ENCODE assay signal across 2 cellular contexts in the genomic region with DNA sequence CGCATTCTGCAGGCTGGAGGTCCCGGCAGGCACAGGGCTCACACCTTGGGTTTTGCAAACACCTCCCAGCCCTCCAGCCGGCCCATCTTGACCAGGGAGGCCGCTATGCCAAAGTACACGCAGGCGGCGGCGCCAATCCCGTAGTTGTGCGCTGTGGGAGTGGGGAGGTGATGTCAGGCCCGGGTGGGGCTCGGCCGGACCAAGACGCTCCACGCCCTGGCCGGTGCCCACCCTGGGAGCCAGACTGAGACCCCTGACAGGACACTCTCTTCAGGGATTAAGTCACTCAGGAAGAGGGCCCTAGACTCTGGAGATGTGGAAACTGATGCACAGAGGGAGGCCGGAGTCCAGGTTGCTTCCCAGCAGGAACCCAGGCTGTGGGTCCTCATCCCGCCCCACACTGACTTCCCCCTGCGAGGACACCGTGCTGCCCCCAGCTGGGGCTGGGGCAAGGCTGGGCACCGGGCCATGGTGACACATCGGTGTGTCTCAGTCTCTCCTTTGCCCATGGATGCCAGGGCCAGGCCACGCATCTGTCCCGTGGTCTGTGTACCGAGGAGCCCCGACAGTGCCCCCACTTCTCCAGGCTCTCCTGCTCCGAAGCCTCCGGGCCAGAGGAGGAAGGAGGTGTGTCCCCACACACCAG.
TF ChIP-seq lines count a peak whose summit lies in the region.

No MANE protein-coding gene starts in this region.

TF ChIP-seq in Ishikawa, 13 proteins besides CTCF, POLR2A, EP300 and RAD21:
- TF ChIP-seq CEBPB (IDR thresholded peaks at IDR 0.05) (no peak), TCF12 (IDR thresholded peaks at IDR 0.05; ENCODE audit: low read depth) (peak; percentile 62; the same call in 1 of the 2 replicates), CREB1 (IDR thresholded peaks at IDR 0.05; ENCODE audit: low read depth) (no peak), YY1 (IDR thresholded peaks at IDR 0.05; ENCODE audit: low read depth) (no peak), FOXM1 (IDR thresholded peaks at IDR 0.05; ENCODE audit: borderline replicate concordance, low read depth) (no peak), NFIC (IDR thresholded peaks at IDR 0.05) (peak; percentile 29; the same call in 1 of the 2 replicates), EGR1 (IDR thresholded peaks at IDR 0.05) (no peak)
- TF ChIP-seq, protein P1, sequence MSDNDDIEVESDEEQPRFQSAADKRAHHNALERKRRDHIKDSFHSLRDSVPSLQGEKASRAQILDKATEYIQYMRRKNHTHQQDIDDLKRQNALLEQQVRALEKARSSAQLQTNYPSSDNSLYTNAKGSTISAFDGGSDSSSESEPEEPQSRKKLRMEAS (IDR thresholded peaks at IDR 0.05) = no peak

TF ChIP-seq in GM12878, 131 proteins besides CTCF, POLR2A, EP300 and RAD21:
- no peak for TF ChIP-seq NR2C1 (IDR thresholded peaks at IDR 0.05)
- no peak for TF ChIP-seq TAF1 (IDR thresholded peaks at IDR 0.05; ENCODE audit: borderline replicate concordance, low read depth, low read length)
- TF ChIP-seq, protein P2, sequence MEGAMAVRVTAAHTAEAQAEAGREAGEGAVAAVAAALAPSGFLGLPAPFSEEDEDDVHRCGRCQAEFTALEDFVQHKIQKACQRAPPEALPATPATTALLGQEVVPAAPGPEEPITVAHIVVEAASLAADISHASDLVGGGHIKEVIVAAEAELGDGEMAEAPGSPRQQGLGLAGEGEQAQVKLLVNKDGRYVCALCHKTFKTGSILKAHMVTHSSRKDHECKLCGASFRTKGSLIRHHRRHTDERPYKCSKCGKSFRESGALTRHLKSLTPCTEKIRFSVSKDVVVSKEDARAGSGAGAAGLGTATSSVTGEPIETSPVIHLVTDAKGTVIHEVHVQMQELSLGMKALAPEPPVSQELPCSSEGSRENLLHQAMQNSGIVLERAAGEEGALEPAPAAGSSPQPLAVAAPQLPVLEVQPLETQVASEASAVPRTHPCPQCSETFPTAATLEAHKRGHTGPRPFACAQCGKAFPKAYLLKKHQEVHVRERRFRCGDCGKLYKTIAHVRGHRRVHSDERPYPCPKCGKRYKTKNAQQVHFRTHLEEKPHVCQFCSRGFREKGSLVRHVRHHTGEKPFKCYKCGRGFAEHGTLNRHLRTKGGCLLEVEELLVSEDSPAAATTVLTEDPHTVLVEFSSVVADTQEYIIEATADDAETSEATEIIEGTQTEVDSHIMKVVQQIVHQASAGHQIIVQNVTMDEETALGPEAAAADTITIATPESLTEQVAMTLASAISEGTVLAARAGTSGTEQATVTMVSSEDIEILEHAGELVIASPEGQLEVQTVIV (IDR thresholded peaks at IDR 0.05; ENCODE audit: borderline replicate concordance, partially characterized antibody) = no peak
- no peak for TF ChIP-seq ETV6 (conservative IDR thresholded peaks at IDR 0.05 in 1 of 2, IDR thresholded peaks at IDR 0.05 in 1 of 2; ENCODE audit: borderline replicate concordance in 1 of 2, low read depth in 1 of 2)
- no peak for TF ChIP-seq IRF4 (IDR thresholded peaks at IDR 0.05; ENCODE audit: low read depth, low read length)
- TF ChIP-seq, protein P3, sequence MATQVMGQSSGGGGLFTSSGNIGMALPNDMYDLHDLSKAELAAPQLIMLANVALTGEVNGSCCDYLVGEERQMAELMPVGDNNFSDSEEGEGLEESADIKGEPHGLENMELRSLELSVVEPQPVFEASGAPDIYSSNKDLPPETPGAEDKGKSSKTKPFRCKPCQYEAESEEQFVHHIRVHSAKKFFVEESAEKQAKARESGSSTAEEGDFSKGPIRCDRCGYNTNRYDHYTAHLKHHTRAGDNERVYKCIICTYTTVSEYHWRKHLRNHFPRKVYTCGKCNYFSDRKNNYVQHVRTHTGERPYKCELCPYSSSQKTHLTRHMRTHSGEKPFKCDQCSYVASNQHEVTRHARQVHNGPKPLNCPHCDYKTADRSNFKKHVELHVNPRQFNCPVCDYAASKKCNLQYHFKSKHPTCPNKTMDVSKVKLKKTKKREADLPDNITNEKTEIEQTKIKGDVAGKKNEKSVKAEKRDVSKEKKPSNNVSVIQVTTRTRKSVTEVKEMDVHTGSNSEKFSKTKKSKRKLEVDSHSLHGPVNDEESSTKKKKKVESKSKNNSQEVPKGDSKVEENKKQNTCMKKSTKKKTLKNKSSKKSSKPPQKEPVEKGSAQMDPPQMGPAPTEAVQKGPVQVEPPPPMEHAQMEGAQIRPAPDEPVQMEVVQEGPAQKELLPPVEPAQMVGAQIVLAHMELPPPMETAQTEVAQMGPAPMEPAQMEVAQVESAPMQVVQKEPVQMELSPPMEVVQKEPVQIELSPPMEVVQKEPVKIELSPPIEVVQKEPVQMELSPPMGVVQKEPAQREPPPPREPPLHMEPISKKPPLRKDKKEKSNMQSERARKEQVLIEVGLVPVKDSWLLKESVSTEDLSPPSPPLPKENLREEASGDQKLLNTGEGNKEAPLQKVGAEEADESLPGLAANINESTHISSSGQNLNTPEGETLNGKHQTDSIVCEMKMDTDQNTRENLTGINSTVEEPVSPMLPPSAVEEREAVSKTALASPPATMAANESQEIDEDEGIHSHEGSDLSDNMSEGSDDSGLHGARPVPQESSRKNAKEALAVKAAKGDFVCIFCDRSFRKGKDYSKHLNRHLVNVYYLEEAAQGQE (IDR thresholded peaks at IDR 0.05; ENCODE audit: low read depth, low read length) = no peak
- no peak for TF ChIP-seq SRF (IDR thresholded peaks at IDR 0.05; ENCODE audit: low read depth in 2 of 2, low read length in 2 of 2)
- TF ChIP-seq CBX5 (IDR thresholded peaks at IDR 0.05; ENCODE audit: low read depth) = no peak
- no peak for TF ChIP-seq ZNF274 (IDR thresholded peaks at IDR 0.05; ENCODE audit: insufficient read depth, insufficient read length)
- TF ChIP-seq NFXL1 (IDR thresholded peaks at IDR 0.05; ENCODE audit: borderline replicate concordance) = no peak
- no peak for TF ChIP-seq TCF12 (IDR thresholded peaks at IDR 0.05; ENCODE audit: low read depth, low read length)
- TF ChIP-seq, protein P4, sequence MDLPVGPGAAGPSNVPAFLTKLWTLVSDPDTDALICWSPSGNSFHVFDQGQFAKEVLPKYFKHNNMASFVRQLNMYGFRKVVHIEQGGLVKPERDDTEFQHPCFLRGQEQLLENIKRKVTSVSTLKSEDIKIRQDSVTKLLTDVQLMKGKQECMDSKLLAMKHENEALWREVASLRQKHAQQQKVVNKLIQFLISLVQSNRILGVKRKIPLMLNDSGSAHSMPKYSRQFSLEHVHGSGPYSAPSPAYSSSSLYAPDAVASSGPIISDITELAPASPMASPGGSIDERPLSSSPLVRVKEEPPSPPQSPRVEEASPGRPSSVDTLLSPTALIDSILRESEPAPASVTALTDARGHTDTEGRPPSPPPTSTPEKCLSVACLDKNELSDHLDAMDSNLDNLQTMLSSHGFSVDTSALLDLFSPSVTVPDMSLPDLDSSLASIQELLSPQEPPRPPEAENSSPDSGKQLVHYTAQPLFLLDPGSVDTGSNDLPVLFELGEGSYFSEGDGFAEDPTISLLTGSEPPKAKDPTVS (IDR thresholded peaks at IDR 0.05; ENCODE audit: low read depth, low read length) = no peak
- no peak for TF ChIP-seq KAT2A (conservative IDR thresholded peaks at IDR 0.05; ENCODE audit: control insufficient read depth, low read depth, low read length)
- no peak for TF ChIP-seq PML (IDR thresholded peaks at IDR 0.05; ENCODE audit: low read length)
- no peak for TF ChIP-seq SMARCA5 (IDR thresholded peaks at IDR 0.05)
- no peak for TF ChIP-seq SP1 (IDR thresholded peaks at IDR 0.05; ENCODE audit: low read depth, low read length)
- TF ChIP-seq, protein P5, sequence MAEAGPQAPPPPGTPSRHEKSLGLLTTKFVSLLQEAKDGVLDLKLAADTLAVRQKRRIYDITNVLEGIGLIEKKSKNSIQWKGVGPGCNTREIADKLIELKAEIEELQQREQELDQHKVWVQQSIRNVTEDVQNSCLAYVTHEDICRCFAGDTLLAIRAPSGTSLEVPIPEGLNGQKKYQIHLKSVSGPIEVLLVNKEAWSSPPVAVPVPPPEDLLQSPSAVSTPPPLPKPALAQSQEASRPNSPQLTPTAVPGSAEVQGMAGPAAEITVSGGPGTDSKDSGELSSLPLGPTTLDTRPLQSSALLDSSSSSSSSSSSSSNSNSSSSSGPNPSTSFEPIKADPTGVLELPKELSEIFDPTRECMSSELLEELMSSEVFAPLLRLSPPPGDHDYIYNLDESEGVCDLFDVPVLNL (IDR thresholded peaks at IDR 0.05; ENCODE audit: low read depth, low read length) = no peak
- TF ChIP-seq SUZ12 (IDR thresholded peaks at IDR 0.05; ENCODE audit: unreplicated experiment) = no peak
